Comparison of ENCODE assay signal across 35 cellular contexts in the genomic region with DNA sequence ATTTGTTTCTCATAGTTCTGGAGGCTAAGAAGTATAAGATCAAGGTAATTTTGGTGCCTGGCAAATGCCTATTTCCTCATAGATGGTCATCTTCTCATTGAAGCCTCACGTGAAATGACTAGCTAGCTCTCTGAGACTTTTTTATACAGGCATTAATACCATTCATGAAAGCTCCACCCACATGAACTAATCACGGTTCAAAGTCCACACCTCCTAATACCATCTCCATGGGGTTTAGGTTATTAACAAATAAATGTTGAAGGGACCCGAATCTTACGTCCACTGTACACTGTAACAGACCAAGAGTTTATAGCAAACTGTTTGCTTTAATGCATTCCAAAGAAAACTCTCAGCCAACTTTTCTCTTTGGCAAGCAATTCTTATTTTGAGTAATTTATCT.
"Had no signal": no experiment of that assay in that cellular context is flagged by ENCODE, and none has a peak within 500 bp of the region (broad histone marks: within the 10 kb centered on the region; RNA-seq: fewer than 3 reads in every experiment).

No MANE protein-coding gene starts in this region.

- DNase-seq: activated B cell treated with CpG ODN at 0.5 μM for 24 hours; activated CD4-positive, alpha-beta T cell treated with anti-CD3 and anti-CD28 coated beads for 48 hours; activated CD4-positive, alpha-beta T cell treated with anti-CD3 and anti-CD28 coated beads, Interleukin-2, amount 50 U/mL, for 1 hour; activated CD4-positive, alpha-beta T cell treated with anti-CD3 and anti-CD28 coated beads, Interleukin-2, amount 50 U/mL, for 48 hours; activated CD8-positive, alpha-beta memory T cell treated with anti-CD3 and anti-CD28 coated beads, Interleukin-2, amount 10 ng/mL, durations not matched to agents 7 days and 5 days; activated CD8-positive, alpha-beta memory T cell treated with anti-CD3 and anti-CD28 coated beads, Interleukin-2, amount 50 U/mL, for 4 hours; activated CD8-positive, alpha-beta T cell treated with anti-CD3 and anti-CD28 coated beads, Interleukin-2, amount 10 ng/mL, durations not matched to agents 7 days and 5 days; activated effector memory CD4-positive, alpha-beta T cell treated with anti-CD3 and anti-CD28 coated beads, Interleukin-2, amount 50 U/mL, for 16 hours; activated naive CD4-positive, alpha-beta T cell treated with anti-CD3 and anti-CD28 coated beads for 36 hours; activated naive CD8-positive, alpha-beta T cell treated with anti-CD3 and anti-CD28 coated beads for 36 hours; activated naive CD8-positive, alpha-beta T cell treated with anti-CD3 and anti-CD28 coated beads, Interleukin-2, amount 50 U/mL, for 24 hours; activated T-cell treated with anti-CD3 and anti-CD28 coated beads, Interleukin-2, amount 50 U/mL, for 1 hour; activated T-cell treated with anti-CD3 and anti-CD28 coated beads, Interleukin-2, amount 50 U/mL, for 48 hours; adrenal gland; amygdala; aorta; central memory CD4-positive, alpha-beta T cell; cerebellar nuclear complex; dermis blood vessel endothelial cell; effector CD4-positive, alpha-beta T cell; effector memory CD8-positive, alpha-beta T cell; esophagus squamous epithelium; foreskin melanocyte; T-helper 1 cell; T-helper 17 cell; T1000; WERI-Rb-1 had no signal

- H3K36me3 ChIP-seq: adrenal gland, breast epithelium, cardiac muscle cell, esophagus squamous epithelium, gastroesophageal sphincter, WERI-Rb-1 had no signal

- H3K27me3 ChIP-seq: adrenal gland, breast epithelium, cardiac muscle cell, esophagus squamous epithelium, gastroesophageal sphincter had no signal

- ATAC-seq: activated CD4-positive, CD25-positive, alpha-beta regulatory T cell treated with anti-CD3 and anti-CD28 coated beads, Interleukin-2, amount 50 U/mL, for 24 hours; activated CD8-positive, alpha-beta memory T cell treated with anti-CD3 and anti-CD28 coated beads, Interleukin-2, amount 10 ng/mL, durations not matched to agents 7 days and 5 days; activated CD8-positive, alpha-beta T cell treated with anti-CD3 and anti-CD28 coated beads, Interleukin-2, amount 10 ng/mL, durations not matched to agents 7 days and 5 days; activated naive CD8-positive, alpha-beta T cell treated with anti-CD3 and anti-CD28 coated beads, Interleukin-2, amount 50 U/mL, for 24 hours; effector memory CD8-positive, alpha-beta T cell; gastroesophageal sphincter; T-helper 17 cell had no signal

- H3K4me1 ChIP-seq: adrenal gland, breast epithelium, esophagus squamous epithelium had no signal

- H3K4me3 ChIP-seq: adrenal gland, breast epithelium, cardiac muscle cell, coronary artery, esophagus squamous epithelium, gastroesophageal sphincter had no signal

- H3K27ac ChIP-seq: adrenal gland, breast epithelium, cardiac muscle cell, coronary artery, epithelial cell of prostate, esophagus squamous epithelium, gastroesophageal sphincter, WERI-Rb-1 had no signal

- H3K9me3 ChIP-seq: adrenal gland, breast epithelium, esophagus squamous epithelium, gastroesophageal sphincter had no signal

- FAIRE-seq: endometrium, endothelial cell of umbilical vein had no signal
